Comparison of ENCODE assay signal across 23 cellular contexts in the genomic region with DNA sequence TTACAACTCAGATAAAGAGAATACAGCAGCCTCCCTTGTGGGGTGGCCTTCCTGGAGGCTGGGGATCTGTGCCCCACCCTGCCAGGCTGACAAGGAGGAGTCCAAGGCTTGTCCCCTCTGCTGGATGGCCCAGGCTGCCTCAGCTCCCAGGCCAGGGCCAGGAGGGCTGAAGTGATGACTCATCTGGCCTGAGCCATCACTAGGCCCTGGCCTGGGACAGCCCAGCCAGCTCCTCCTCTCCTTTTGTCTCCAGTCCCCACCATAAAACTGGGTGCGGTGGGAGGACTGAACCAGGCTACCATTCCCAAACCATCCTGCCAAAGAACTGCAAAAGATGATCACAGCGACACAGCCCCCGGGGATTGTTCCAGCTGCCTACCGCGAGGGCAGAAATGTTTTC. TPM values are rescaled to one million over a fixed set of nuclear protein-coding genes. Genes with fewer than 3 reads are reported as not detected.
"Had no signal": no experiment of that assay in that cellular context is flagged by ENCODE, and none has a peak within 500 bp of the region (broad histone marks: within the 10 kb centered on the region; RNA-seq: fewer than 3 reads in every experiment).

No MANE protein-coding gene starts in this region.

- H3K36me3 ChIP-seq: esophagus muscularis mucosa, heart left ventricle, spleen, transverse colon had no signal

- H3K9me3 ChIP-seq: esophagus muscularis mucosa, heart left ventricle, psoas muscle, spleen, transverse colon had no signal

- H3K27ac Mint-ChIP-seq: activated naive CD8-positive, alpha-beta T cell; dendritic cell treated with granulocyte-macrophage colony-stimulating factor and Interleukin-4, amounts not matched to agents 40 ng/mL and 50 ng/mL, for 4 days; nephron; stimulated activated naive B cell treated with anti-CD40 and anti-IgM and Interleukin-4, amounts not matched to agents 10 μg/mL and 1 μg/mL and 100 μg/mL, for 72 hours; T-helper 1 cell treated with Interleukin-12 subunit alpha and Interleukin-12 subunit beta and Interleukin-4 antibody, amounts not matched to agents 30 μg/mL and 1 μg/mL, for 36 hours had no signal

- H3K4me1 ChIP-seq: esophagus muscularis mucosa, heart left ventricle, psoas muscle, spleen, transverse colon had no signal

- H3K9me3 Mint-ChIP-seq: activated T-cell treated with anti-CD3 and anti-CD28 coated beads, Interleukin-2, amount 50 U/mL, for 4 hours; dendritic cell treated with granulocyte-macrophage colony-stimulating factor and Interleukin-4, amounts not matched to agents 40 ng/mL and 50 ng/mL, for 4 days; stimulated activated naive B cell treated with anti-CD40 and anti-IgM and Interleukin-4, amounts not matched to agents 10 μg/mL and 1 μg/mL and 100 μg/mL, for 72 hours; T-helper 1 cell treated with Interleukin-12 subunit alpha and Interleukin-12 subunit beta and Interleukin-4 antibody, amounts not matched to agents 30 μg/mL and 1 μg/mL, for 36 hours had no signal

- DNase-seq: activated CD4-positive, CD25-positive, alpha-beta regulatory T cell; activated effector memory CD4-positive, alpha-beta T cell treated with anti-CD3 and anti-CD28 coated beads, Interleukin-2, amount 50 U/mL, for 16 hours; activated T-cell treated with anti-CD3 and anti-CD28 coated beads, Interleukin-2, amount 50 U/mL, for 4 hours; amygdala; cerebellar nuclear complex; foreskin fibroblast; heart left ventricle; kidney; left ventricle myocardium superior; mesenchymal stem cell; psoas muscle; spleen; stimulated activated CD4-positive, alpha-beta T cell treated with anti-CD3 and anti-CD28 coated beads, Interleukin-2, amount 100 ng/mL, for 24 hours; stimulated activated naive B cell treated with anti-CD40 and anti-IgM and Interleukin-4, amounts not matched to agents 10 μg/mL and 1 μg/mL and 100 μg/mL, for 72 hours; transverse colon had no signal

- H3K4me3 Mint-ChIP-seq: activated naive CD8-positive, alpha-beta T cell; activated T-cell treated with anti-CD3 and anti-CD28 coated beads, Interleukin-2, amount 50 U/mL, for 4 hours; dendritic cell treated with granulocyte-macrophage colony-stimulating factor and Interleukin-4, amounts not matched to agents 40 ng/mL and 50 ng/mL, for 4 days; nephron; stimulated activated naive B cell treated with anti-CD40 and anti-IgM and Interleukin-4, amounts not matched to agents 10 μg/mL and 1 μg/mL and 100 μg/mL, for 72 hours; T-helper 1 cell treated with Interleukin-12 subunit alpha and Interleukin-12 subunit beta and Interleukin-4 antibody, amounts not matched to agents 30 μg/mL and 1 μg/mL, for 36 hours had no signal

- H3K27ac ChIP-seq: esophagus muscularis mucosa, heart left ventricle, psoas muscle, spleen, transverse colon had no signal

- H3K4me1 Mint-ChIP-seq: nephron had no signal

- H3K36me3 Mint-ChIP-seq: activated naive CD8-positive, alpha-beta T cell; stimulated activated naive B cell treated with anti-CD40 and anti-IgM and Interleukin-4, amounts not matched to agents 10 μg/mL and 1 μg/mL and 100 μg/mL, for 72 hours had no signal

- ATAC-seq: activated T-cell treated with anti-CD3 and anti-CD28 coated beads, Interleukin-2, amount 50 U/mL, for 4 hours; heart left ventricle; left ventricle myocardium superior; psoas muscle; sciatic nerve; stimulated activated naive B cell treated with anti-CD40 and anti-IgM and Interleukin-4, amounts not matched to agents 10 μg/mL and 1 μg/mL and 100 μg/mL, for 72 hours had no signal

- FAIRE-seq: endometrium, kidney had no signal

RNA-seq across cellular contexts. Expression of gene GRM4, which starts 15.0 kb away (rescaled TPM):
- total RNA-seq: esophagus muscularis mucosa, kidney, left ventricle myocardium superior, sciatic nerve, subcutaneous adipose tissue, transverse colon had no signal
